In the genomic region with DNA sequence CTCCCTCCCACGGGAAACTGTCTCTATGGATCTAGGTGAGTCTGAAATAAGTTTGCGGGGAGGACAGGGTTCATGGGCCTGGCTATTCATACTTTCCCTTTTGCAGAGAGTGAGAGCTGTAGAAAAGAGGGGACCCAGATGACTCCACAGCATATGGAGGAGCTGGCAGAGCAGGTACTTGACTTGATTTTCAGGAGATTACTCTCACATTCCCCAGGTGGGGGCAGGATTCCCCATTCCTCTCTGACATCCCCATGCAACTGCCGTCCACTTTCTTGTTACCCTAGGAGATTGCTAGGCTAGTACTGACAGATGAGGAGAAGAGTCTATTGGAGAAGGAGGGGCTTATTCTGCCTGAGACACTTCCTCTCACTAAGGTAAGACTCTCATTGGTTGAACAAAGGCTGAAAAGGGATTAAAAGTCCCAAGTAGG, we compare ENCODE assay signal across 8 cellular contexts. TPM values are rescaled to one million over a fixed set of nuclear protein-coding genes. Genes with fewer than 3 reads are reported as not detected.
A peak's percentile ranks its signal among the peaks of the same experiment; 100 is the strongest.
DNase-seq lines count a peak whose midpoint lies in the region; ATAC-seq and TF ChIP-seq lines count a peak whose summit lies in the region.

No MANE protein-coding gene starts in this region.

- H3K27me3 ChIP-seq in kidney epithelial cell (ENCODE audit: control insufficient read depth, insufficient read depth, low read length) (no peaks in the 10 kb centered on the region), thoracic aorta (replicated peaks; ENCODE audit: insufficient read depth) (no peaks in the 10 kb centered on the region)

- DNase-seq in NCI-H69 (lab: John Stamatoyannopoulos, UW) (peak; percentile 78), astrocyte of the hippocampus (ENCODE audit: low read depth, low spot score) (peak; percentile 74), kidney epithelial cell (ENCODE audit: low read depth) (no peak), thoracic aorta (ENCODE audit: low spot score) (no peak)
- no peak for DNase-seq in stimulated activated CD4-positive, alpha-beta T cell treated with anti-CD3 and anti-CD28 coated beads, Interleukin-4, amount 100 ng/mL, for 24 hours

- in situ Hi-C loops in GM18951 (cut with MboI; ENCODE audit: low sequenced_read_pairs, unreplicated experiment) = no loop called here

- peak; percentile 1 for TF ChIP-seq POLR2A in GM18951 (IDR thresholded peaks at IDR 0.05; ENCODE audit: extremely low read depth, insufficient read depth, insufficient read length)

- H3K4me3 ChIP-seq in kidney epithelial cell (ENCODE audit: low read depth, low read length) (peak overlapping the region; percentile 93), thoracic aorta (peak overlapping the region; percentile 86)

- ATAC-seq in thoracic aorta (ENCODE audit: insufficient number of reproducible peaks, low FRiP score, low read depth) (no peak), HG02852 (IDR thresholded peaks at IDR 0.05; ENCODE audit: unreplicated experiment) (no peak)

- TF ChIP-seq CTCF in C4-2B (conservative IDR thresholded peaks at IDR 0.05) = peak; percentile 48
- peak; percentile 15 for TF ChIP-seq CTCF in kidney epithelial cell (IDR thresholded peaks at IDR 0.05; ENCODE audit: insufficient read depth, low read length, poor library complexity, severe bottlenecking)
- no peak for TF ChIP-seq CTCF in thoracic aorta (IDR thresholded peaks at IDR 0.05)

- peak overlapping the region; percentile 73 for H3K27ac ChIP-seq in C4-2B
- H3K27ac ChIP-seq in thoracic aorta = peak overlapping the region; percentile 99

- H3K9me3 ChIP-seq in thoracic aorta = no peaks in the 10 kb centered on the region

- H3K4me1 ChIP-seq in thoracic aorta (ENCODE audit: control insufficient read depth in 1 of 2, low read depth in 2 of 2) = peaks cover 20 to 42% of the 10 kb centered on the region in 2 donors

- H3K36me3 ChIP-seq in kidney epithelial cell (ENCODE audit: control insufficient read depth, insufficient read depth, low read length) (peaks cover 3% of the 10 kb centered on the region), thoracic aorta (peaks cover 31% of the 10 kb centered on the region)

RNA-seq across cellular contexts. Expression of gene CREB3, which starts 0.7 kb away (rescaled TPM):
- 73.9 and 87.5 TPM in 2 replicates for total RNA-seq in kidney epithelial cell
- total RNA-seq in thoracic aorta = 10 to 100 TPM; 46.0 to 62.4 TPM

RNA-seq across cellular contexts. Expression of gene TLN1, which starts 1.1 kb away (rescaled TPM):
- 245 and 268 TPM in 2 replicates for total RNA-seq in kidney epithelial cell
- total RNA-seq in thoracic aorta = 1,000 to 10,000 TPM in 1 of 2 donors, 100 to 1,000 TPM in 1; 889 to 1,019 TPM

RNA-seq across cellular contexts. Expression of gene GBA2, which starts 15.9 kb away (rescaled TPM):
- total RNA-seq in kidney epithelial cell (53.7 and 57.0 TPM in 2 replicates), thoracic aorta (100 to 1,000 TPM in 1 of 2 donors, 10 to 100 TPM in 1; 75.8 to 115 TPM)

RNA-seq across cellular contexts. Expression of gene RGP1, which starts 16.0 kb away (rescaled TPM):
- total RNA-seq in kidney epithelial cell = 21.5 and 24.4 TPM in 2 replicates
- 10 to 100 TPM; 23.0 to 24.5 TPM for total RNA-seq in thoracic aorta

RNA-seq across cellular contexts. Expression of gene MSMP, which starts 21.0 kb away (rescaled TPM):
- total RNA-seq in kidney epithelial cell (not detected in 2 replicates), thoracic aorta (not detected)

Comparison
In these comparisons a context has a peak if more than half of its experiments do, and no peak if none do; other contexts are left out.
1. DNase-seq: peak in NCI-H69 (single experiment) and astrocyte of the hippocampus (single experiment); none in kidney epithelial cell (single experiment), thoracic aorta (single experiment) and stimulated activated CD4-positive, alpha-beta T cell treated with anti-CD3 and anti-CD28 coated beads, Interleukin-4, amount 100 ng/mL, for 24 hours (single experiment).